1 cellular context compared by ENCODE assay signal in genomic region chr5:58077966-58078365, GRCh38.
TF ChIP-seq lines count a peak whose summit lies in the region.

No MANE protein-coding gene starts in this region.

TF ChIP-seq in WTC11, 78 proteins besides CTCF, POLR2A, EP300 and RAD21 (continued from another document):
- no peak for TF ChIP-seq ATF3 (CRISPR knock-in tag; conservative IDR thresholded peaks at IDR 0.05)
- TF ChIP-seq ETV6 (CRISPR knock-in tag; IDR thresholded peaks at IDR 0.05), result no peak
- no peak for TF ChIP-seq HMGXB4 (CRISPR knock-in tag; IDR thresholded peaks at IDR 0.05)
- TF ChIP-seq USF1 (CRISPR knock-in tag; IDR thresholded peaks at IDR 0.05), result no peak
- no peak for TF ChIP-seq AR (CRISPR knock-in tag; IDR thresholded peaks at IDR 0.05)
- TF ChIP-seq EMX1 (CRISPR knock-in tag; IDR thresholded peaks at IDR 0.05), result no peak
- no peak for TF ChIP-seq ZBTB43 (CRISPR knock-in tag; IDR thresholded peaks at IDR 0.05)
